13 cellular contexts compared by ENCODE assay signal in genomic region chr11:108934696-108935095, GRCh38.
DNase-seq lines count a peak whose midpoint lies in the region; ATAC-seq and TF ChIP-seq lines count a peak whose summit lies in the region.
"Had no signal": no experiment of that assay in that cellular context is flagged by ENCODE, and none has a peak within 500 bp of the region (broad histone marks: within the 10 kb centered on the region; RNA-seq: fewer than 3 reads in every experiment).

No MANE protein-coding gene starts in this region.

- H3K4me2 ChIP-seq in IMR-90 (ENCODE audit: low read depth, low read length) (no peak overlapping the region), mammary epithelial cell (ENCODE audit: insufficient read depth, low read depth, low read length) (no peak overlapping the region), SK-N-SH (no peak overlapping the region)

- H4K5ac ChIP-seq in IMR-90 (ENCODE audit: low read depth, low read length), result no peak overlapping the region

- H3K79me1 ChIP-seq in IMR-90 (ENCODE audit: low read depth in 1 of 2, low read length in 2 of 2), result peaks cover 30 to 34% of the 10 kb centered on the region in 2 experiments

- H2AFZ ChIP-seq in IMR-90 (replicated peaks; ENCODE audit: low read length, poor library complexity), result no peak overlapping the region
- H2AFZ ChIP-seq in mammary epithelial cell (ENCODE audit: low read depth, low read length), result no peak overlapping the region
- H2AFZ ChIP-seq in SK-N-SH (ENCODE audit: low read depth), result no peak overlapping the region
- H2AFZ ChIP-seq: GM23248 had no signal

- H3K4ac ChIP-seq in IMR-90 (ENCODE audit: low read depth, low read length), result no peak overlapping the region

- H3K27me3 ChIP-seq in IMR-90 (ENCODE audit: control insufficient read depth, insufficient read depth, low read length) (no peaks in the 10 kb centered on the region), mammary epithelial cell (ENCODE audit: insufficient read depth, low read length) (no peaks in the 10 kb centered on the region), psoas muscle (ENCODE audit: insufficient read depth in 3 of 3, low read length in 2 of 3) (no peaks in the 10 kb centered on the region), SK-N-SH (ENCODE audit: insufficient read depth) (no peaks in the 10 kb centered on the region)

- intact Hi-C loops in IMR-90 (cut with micrococcal nuclease) (loop anchor here (5.0 kb wide), 1 partner anchor 237 kb away; no protein-coding TSS in a partner anchor), mammary epithelial cell (cut with micrococcal nuclease) (no loop called here), psoas muscle (cut with DNase I) (no loop called here)

- CTCF ChIA-PET in IMR-90 (lab: Yijun Ruan, JAX) (no interaction called here), mammary epithelial cell (lab: Charles Lee; ENCODE audit: low non-redundant PET) (no interaction called here), SK-N-SH (lab: Yijun Ruan, JAX) (no interaction called here)

- no peak for TF ChIP-seq RAD21 in IMR-90 (IDR thresholded peaks at IDR 0.05; ENCODE audit: low read length)
- no peak for TF ChIP-seq RAD21 in SK-N-SH (IDR thresholded peaks at IDR 0.05; ENCODE audit: low read length)

- H4K8ac ChIP-seq in IMR-90 (ENCODE audit: low read depth in 2 of 2, low read length in 2 of 2), result no peak overlapping the region

- H4K20me1 ChIP-seq in IMR-90 (ENCODE audit: insufficient read depth, low read length) (no peaks in the 10 kb centered on the region), mammary epithelial cell (ENCODE audit: insufficient read depth, low read length) (no peaks in the 10 kb centered on the region), SK-N-SH (ENCODE audit: insufficient read depth) (no peaks in the 10 kb centered on the region)

- H2BK5ac ChIP-seq in IMR-90 (ENCODE audit: low read depth, low read length, poor library complexity, severe bottlenecking), result no peak overlapping the region

- no peak overlapping the region for H3K56ac ChIP-seq in IMR-90 (ENCODE audit: extremely low read depth, insufficient read depth, low read length)

- DNase-seq in IMR-90 (no peak), superior temporal gyrus (ENCODE audit: extremely low spot score) (peak; percentile 26), mammary epithelial cell (no peak), psoas muscle (no peak), SK-N-SH (no peak)
- DNase-seq: C1 segment of cervical spinal cord; Calu3; CD4-positive, alpha-beta memory T cell; COR-L47; DND-41; GM23248; HCEC 1CT had no signal

- no peaks in the 10 kb centered on the region for H3K9me2 ChIP-seq in SK-N-SH

- in situ Hi-C loops in IMR-90 (cut with MboI; ENCODE audit: low sequenced_read_pairs), result no loop called here
- in situ Hi-C loops in mammary epithelial cell (cut with MboI; ENCODE audit: low sequenced_read_pairs in 2 of 2), result no loop called here

- H2AK9ac ChIP-seq in IMR-90 (replicated peaks; ENCODE audit: low read depth, low read length, poor library complexity), result no peak overlapping the region

- TF ChIP-seq CTCF in IMR-90 (conservative IDR thresholded peaks at IDR 0.05; ENCODE audit: low read depth, low read length), result no peak
- TF ChIP-seq CTCF in mammary epithelial cell (conservative IDR thresholded peaks at IDR 0.05 in 1 of 2, IDR thresholded peaks at IDR 0.05 in 1 of 2; ENCODE audit: extremely low read depth in 1 of 2, insufficient read depth in 1 of 2, low read depth in 1 of 2, low read length in 2 of 2), result no peak
- no peak for TF ChIP-seq CTCF in psoas muscle (IDR thresholded peaks at IDR 0.05)
- TF ChIP-seq CTCF in SK-N-SH (IDR thresholded peaks at IDR 0.05), result no peak

- H3K4me3 ChIP-seq in IMR-90 (ENCODE audit: insufficient read depth, low read depth, low read length), result no peak overlapping the region
- no peak overlapping the region for H3K4me3 ChIP-seq in mammary epithelial cell (replicated peaks in 1 of 3; ENCODE audit: insufficient read depth in 1 of 3, low read depth in 2 of 3, low read length in 3 of 3)
- no peak overlapping the region for H3K4me3 ChIP-seq in psoas muscle
- no peak overlapping the region for H3K4me3 ChIP-seq in SK-N-SH (ENCODE audit: low read depth in 2 of 2, low read length in 1 of 2)
- H3K4me3 ChIP-seq: GM23248 had no signal

- dilution Hi-C loops in IMR-90 (cut with HindIII; ENCODE audit: low sequenced_read_pairs, unreplicated experiment), result no loop called here
- dilution Hi-C loops in mammary epithelial cell (cut with HindIII; ENCODE audit: low sequenced_read_pairs), result no loop called here

- no peak overlapping the region for H2BK15ac ChIP-seq in IMR-90 (ENCODE audit: low read depth, low read length)

- H2AK5ac ChIP-seq in IMR-90 (ENCODE audit: low read depth, low read length), result peak overlapping the region; percentile 61

- no peak overlapping the region for H3K18ac ChIP-seq in IMR-90 (ENCODE audit: low read depth, low read length)

- no peak for TF ChIP-seq POLR2A in IMR-90 (IDR thresholded peaks at IDR 0.05; ENCODE audit: low read depth, low read length)

- POLR2A ChIA-PET in IMR-90 (lab: Charles Lee; ENCODE audit: unreplicated experiment), result no interaction called here
- POLR2A ChIA-PET in SK-N-SH (lab: Yijun Ruan, JAX), result no interaction called here

- H4K91ac ChIP-seq in IMR-90 (ENCODE audit: insufficient read depth, low read depth, low read length), result no peak overlapping the region

- TF ChIP-seq EP300 in SK-N-SH (IDR thresholded peaks at IDR 0.05; ENCODE audit: borderline replicate concordance in 1 of 2, low read depth in 1 of 2, low read length in 1 of 2), result no peak

- peaks cover 33% of the 10 kb centered on the region for H3F3A ChIP-seq in SK-N-SH (replicated peaks; ENCODE audit: insufficient read depth)

- H3K9ac ChIP-seq in IMR-90 (ENCODE audit: low read depth, low read length) (no peak overlapping the region), mammary epithelial cell (ENCODE audit: insufficient read depth, low read length) (no peak overlapping the region), SK-N-SH (no peak overlapping the region)
- H3K9ac ChIP-seq: GM23248 had no signal

- H3K4me1 ChIP-seq in IMR-90 (ENCODE audit: control insufficient read depth, insufficient read depth, low read length) (peaks cover 6% of the 10 kb centered on the region), mammary epithelial cell (ENCODE audit: insufficient read depth, low read length) (peaks cover 5% of the 10 kb centered on the region), psoas muscle (no peaks in the 10 kb centered on the region), SK-N-SH (ENCODE audit: control insufficient read depth in 1 of 2, insufficient read depth in 2 of 2, low read depth in 1 of 2, low read length in 1 of 2) (peaks cover 2 to 40% of the 10 kb centered on the region in 2 experiments; a peak in 3 of 4 replicates)

- no TSS peak for BruUV-seq in IMR-90 (replicated peaks; lab: Mats Ljungman, UMichigan)
- no TSS peak for BruUV-seq in mammary epithelial cell (replicated peaks; lab: Mats Ljungman, UMichigan)

- H3K9me3 ChIP-seq in IMR-90 (ENCODE audit: control insufficient read depth, insufficient read depth, low read length) (no peaks in the 10 kb centered on the region), mammary epithelial cell (replicated peaks; ENCODE audit: insufficient read depth, low read length) (no peaks in the 10 kb centered on the region), psoas muscle (no peaks in the 10 kb centered on the region), SK-N-SH (no peaks in the 10 kb centered on the region)

- H3K14ac ChIP-seq in IMR-90 (replicated peaks; ENCODE audit: low read depth, low read length), result no peak overlapping the region

- H3K36me3 ChIP-seq in IMR-90 (ENCODE audit: control insufficient read depth, insufficient read depth, low read length) (peaks cover 2% of the 10 kb centered on the region), mammary epithelial cell (ENCODE audit: insufficient read depth, low read length) (no peaks in the 10 kb centered on the region), psoas muscle (ENCODE audit: insufficient read depth in 1 of 2, low read depth in 1 of 2) (no peaks in the 10 kb centered on the region), SK-N-SH (replicated peaks in 1 of 2; ENCODE audit: control insufficient read depth in 1 of 2, insufficient read depth in 2 of 2, low read length in 1 of 2) (peaks cover 0 to 21% of the 10 kb centered on the region in 2 experiments)

- H3K23ac ChIP-seq in IMR-90 (ENCODE audit: low read depth, low read length), result no peak overlapping the region

- H2BK20ac ChIP-seq in IMR-90 (ENCODE audit: low read depth, low read length), result no peak overlapping the region

- ATAC-seq in IMR-90 (ENCODE audit: low read depth) (no peak), psoas muscle (no peak)

- no peak overlapping the region for H2BK120ac ChIP-seq in IMR-90 (ENCODE audit: low read depth, low read length)

- H3K79me2 ChIP-seq in mammary epithelial cell (ENCODE audit: insufficient read depth, low read length) (no peaks in the 10 kb centered on the region), SK-N-SH (ENCODE audit: insufficient read depth) (peaks cover 73% of the 10 kb centered on the region)

- peaks cover 4% of the 10 kb centered on the region; the same call in 1 of the 2 replicates for H3K9me1 ChIP-seq in IMR-90 (ENCODE audit: insufficient read depth, low read length)

- H3K27ac ChIP-seq in IMR-90 (ENCODE audit: insufficient read depth, low read length) (no peak overlapping the region), cingulate gyrus (ENCODE audit: low read depth, low read length) (peak overlapping the region; percentile 43), mammary epithelial cell (ENCODE audit: insufficient read depth, low read depth, low read length) (no peak overlapping the region), psoas muscle (no peak overlapping the region), SK-N-SH (ENCODE audit: low read depth in 2 of 2, low read length in 1 of 2) (no peak overlapping the region)

- no CpG with 5 or more reads among the region's 7 CpGs for WGBS in IMR-90 (ENCODE audit: extremely low coverage in 2 of 2, insufficient read length in 1 of 2), 2 experiments
- 98% methylated on average over 7 of the region's 7 CpGs for WGBS in mammary epithelial cell (ENCODE audit: low coverage, missing lambda C conversion rate)
- WGBS in psoas muscle, 3 donors, result 95 to 97% (median 95%) methylated on average over 7 of the region's 7 CpGs
- 96% methylated on average over 7 of the region's 7 CpGs for WGBS in SK-N-SH (ENCODE audit: low lambda C conversion rate)

TF ChIP-seq in IMR-90, 13 proteins besides CTCF, POLR2A, EP300 and RAD21 (continues in another document):
- no peak for TF ChIP-seq CHD1 (IDR thresholded peaks at IDR 0.05; ENCODE audit: low read depth, low read length)
- no peak for TF ChIP-seq MAFK (IDR thresholded peaks at IDR 0.05; ENCODE audit: low read depth, low read length)
- TF ChIP-seq CEBPB (IDR thresholded peaks at IDR 0.05; ENCODE audit: low read depth, low read length), result no peak
- no peak for TF ChIP-seq RFX5 (IDR thresholded peaks at IDR 0.05; ENCODE audit: low read depth, low read length)
- TF ChIP-seq RCOR1 (IDR thresholded peaks at IDR 0.05; ENCODE audit: insufficient replicate concordance, low read length), result no peak

TF ChIP-seq in SK-N-SH, 30 proteins besides CTCF, POLR2A, EP300 and RAD21 (continues in another document):
- no peak for TF ChIP-seq FOXM1 (IDR thresholded peaks at IDR 0.05; ENCODE audit: low read depth)
